26 cellular contexts compared by ENCODE assay signal in genomic region chr2:143063612-143064200, GRCh38.
DNase-seq lines count a peak whose midpoint lies in the region; ATAC-seq, FAIRE-seq and TF ChIP-seq lines count a peak whose summit lies in the region.
"Had no signal": no experiment of that assay in that cellular context is flagged by ENCODE, and none has a peak within 500 bp of the region (broad histone marks: within the 10 kb centered on the region; RNA-seq: fewer than 3 reads in every experiment).

No MANE protein-coding gene starts in this region.

- H3K4me1 Mint-ChIP-seq in CD14-positive monocyte = peaks cover 9% of the 10 kb centered on the region

- CTCF ChIA-PET in A549 (lab: Yijun Ruan, JAX) (interaction anchor here (1.2 kb wide), 1 partner anchor 29 kb away, joined by 3 read pairs; no protein-coding TSS in a partner anchor), K562 (lab: Yijun Ruan, JAX; ENCODE audit: low intra/inter-chr PET ratio) (no interaction called here)

- H3K9ac ChIP-seq in K562 (ENCODE audit: insufficient read depth in 1 of 2, low read depth in 2 of 2, low read length in 2 of 2) = no peak overlapping the region
- no peak overlapping the region for H3K9ac ChIP-seq in liver (ENCODE audit: low read depth in 1 of 2, low read length in 2 of 2)
- H3K9ac ChIP-seq: BLaER1 treated with 17β-estradiol and CSF1 and Interleukin-3, amounts not matched to agents 10 nM and 100 nM had no signal

- H3K4me1 ChIP-seq in A549 (0 out of 3 replicates have a peak, but pooled peaks cover 5% of the 10 kb centered on the region), K562 (replicated peaks in 1 of 2; ENCODE audit: control insufficient read depth in 2 of 2, insufficient read depth in 2 of 2, low read length in 2 of 2) (no peaks in the 10 kb centered on the region), liver (ENCODE audit: control insufficient read depth in 4 of 4, insufficient read depth in 4 of 4, low read length in 3 of 4) (no peaks in the 10 kb centered on the region)

- no peak for TF ChIP-seq EP300 in A549 (IDR thresholded peaks at IDR 0.05)
- no peak for TF ChIP-seq EP300 in K562 (IDR thresholded peaks at IDR 0.05; ENCODE audit: low read length)

- H3K4me3 Mint-ChIP-seq in CD14-positive monocyte = no peak overlapping the region
- H3K4me3 Mint-ChIP-seq: B cell; CD4-positive, alpha-beta memory T cell; CD4-positive, CD25-positive, alpha-beta regulatory T cell; CD8-positive, alpha-beta memory T cell had no signal

- TF ChIP-seq POLR2A in A549 (IDR thresholded peaks at IDR 0.05; ENCODE audit: low read length) (no peak), K562 (conservative IDR thresholded peaks at IDR 0.05) (no peak)

- intact Hi-C loops in K562 (cut with micrococcal nuclease) (no loop called here), CD14-positive monocyte (cut with micrococcal nuclease) (no loop called here)

- WGBS in A549 (ENCODE audit: missing lambda C conversion rate) = 3% methylated on average over 1 of the region's 1 CpG
- 0% methylated on average over 1 of the region's 1 CpG for WGBS in K562 (ENCODE audit: insufficient coverage, low coverage, missing lambda C conversion rate)
- 51% methylated on average over 1 of the region's 1 CpG for WGBS in liver

- no peak overlapping the region for H3K27ac Mint-ChIP-seq in CD14-positive monocyte
- H3K27ac Mint-ChIP-seq: B cell; CD4-positive, alpha-beta memory T cell; CD4-positive, CD25-positive, alpha-beta regulatory T cell; CD8-positive, alpha-beta memory T cell had no signal

- no peaks in the 10 kb centered on the region for H3K79me2 ChIP-seq in K562 (ENCODE audit: control insufficient read depth, insufficient read depth, low read length)

- H3K27me3 ChIP-seq in K562 (ENCODE audit: control insufficient read depth in 2 of 2, insufficient read depth in 2 of 2, low read length in 2 of 2) (no peaks in the 10 kb centered on the region), liver (ENCODE audit: control insufficient read depth in 4 of 4, insufficient read depth in 4 of 4, low read length in 3 of 4) (no peaks in the 10 kb centered on the region)
- H3K27me3 ChIP-seq: BLaER1 treated with 17β-estradiol and CSF1 and Interleukin-3, amounts not matched to agents 10 nM and 100 nM had no signal

- H4K20me1 ChIP-seq in K562 (replicated peaks; ENCODE audit: control insufficient read depth, insufficient read depth, low read length) = no peaks in the 10 kb centered on the region
- H4K20me1 ChIP-seq: BLaER1 treated with 17β-estradiol and CSF1 and Interleukin-3, amounts not matched to agents 10 nM and 100 nM had no signal

- TF ChIP-seq CTCF in A549 (IDR thresholded peaks at IDR 0.05) = no peak
- TF ChIP-seq CTCF in K562 (IDR thresholded peaks at IDR 0.05 in 2 of 3, conservative IDR thresholded peaks at IDR 0.05 in 1 of 3; ENCODE audit: insufficient read depth in 2 of 3, low read depth in 1 of 3, low read length in 3 of 3) = no peak
- no peak for TF ChIP-seq CTCF in liver (IDR thresholded peaks at IDR 0.05; ENCODE audit: low read depth, low read length, missing input control)
- TF ChIP-seq CTCF in CD14-positive monocyte (IDR thresholded peaks at IDR 0.05) = no peak

- peaks cover 3 to 15% (median 5%) of the 10 kb centered on the region in 7 donors for H3K9me3 Mint-ChIP-seq in CD14-positive monocyte

- no peak for DNase-seq in A549 (ENCODE audit: low read depth in 1 of 2, low spot score in 1 of 2)
- DNase-seq in K562 (ENCODE audit: extremely low read depth in 1 of 4, low spot score in 3 of 4) = no peak
- DNase-seq in NOMO-1 treated with DMSO at 0.1 percent for 48 hours (lab: John Stamatoyannopoulos, UW; ENCODE audit: unreplicated experiment) = no peak
- no peak for DNase-seq in CD14-positive monocyte (ENCODE audit: low spot score)
- DNase-seq: 8988T; AML-193; CD4-positive, alpha-beta memory T cell; CD4-positive, CD25-positive, alpha-beta regulatory T cell; CD8-positive, alpha-beta memory T cell; COR-L47; DMS 273 treated with DMSO at 0.1 percent for 48 hours; DMS153; DMS53; DMS79; DND-41; EL; GDM1 had no signal

- no TSS peak for BruUV-seq in K562 (replicated peaks; lab: Mats Ljungman, UMichigan)

- no peak overlapping the region for H2AFZ ChIP-seq in K562 (ENCODE audit: low read depth, low read length)

- H3K27ac ChIP-seq in A549 (no peak overlapping the region), K562 (ENCODE audit: extremely low read depth, low read depth, low read length) (no peak overlapping the region), liver (ENCODE audit: low read depth in 1 of 2, low read length in 2 of 2) (no peak overlapping the region)
- H3K27ac ChIP-seq: BLaER1 treated with 17β-estradiol and CSF1 and Interleukin-3, amounts not matched to agents 10 nM and 100 nM; C4-2B had no signal

- H3K36me3 ChIP-seq in K562 (ENCODE audit: control insufficient read depth, insufficient read depth, low read length) (no peaks in the 10 kb centered on the region), liver (ENCODE audit: control insufficient read depth in 4 of 4, insufficient read depth in 3 of 4, low read depth in 1 of 4, low read length in 3 of 4) (no peaks in the 10 kb centered on the region)
- H3K36me3 ChIP-seq: BLaER1 treated with 17β-estradiol and CSF1 and Interleukin-3, amounts not matched to agents 10 nM and 100 nM had no signal

- in situ Hi-C loops in K562 (cut with MboI) = no loop called here

- TF ChIP-seq RAD21 in A549 (conservative IDR thresholded peaks at IDR 0.05 in 1 of 2, IDR thresholded peaks at IDR 0.05 in 1 of 2) (no peak), K562 (CRISPR knock-in tag; conservative IDR thresholded peaks at IDR 0.05 in 1 of 2, IDR thresholded peaks at IDR 0.05 in 1 of 2) (no peak), liver (IDR thresholded peaks at IDR 0.05) (no peak)

- H3K36me3 Mint-ChIP-seq in CD14-positive monocyte = no peaks in the 10 kb centered on the region

- H3K9me3 ChIP-seq in A549 (no peaks in the 10 kb centered on the region), K562 (replicated peaks; ENCODE audit: control insufficient read depth, insufficient read depth, low read depth, low read length) (no peaks in the 10 kb centered on the region), liver (ENCODE audit: control insufficient read depth in 4 of 4, low read length in 3 of 4) (no peaks in the 10 kb centered on the region)

- no peaks in the 10 kb centered on the region for H3K27me3 Mint-ChIP-seq in CD14-positive monocyte (ENCODE audit: low read depth in 3 of 3)
- H3K27me3 Mint-ChIP-seq: CD8-positive, alpha-beta memory T cell had no signal

- H3K9me1 ChIP-seq in K562 (ENCODE audit: control insufficient read depth, insufficient read depth, low read length) = no peaks in the 10 kb centered on the region

- H3K4me2 ChIP-seq in A549 = no peak overlapping the region
- no peak overlapping the region for H3K4me2 ChIP-seq in K562 (ENCODE audit: insufficient read depth, low read length)
- H3K4me2 ChIP-seq: BLaER1 treated with 17β-estradiol and CSF1 and Interleukin-3, amounts not matched to agents 10 nM and 100 nM had no signal

- no peak for ATAC-seq in A549
- ATAC-seq in K562 = no peak
- ATAC-seq in GM19328 (IDR thresholded peaks at IDR 0.05; ENCODE audit: unreplicated experiment) = no peak
- ATAC-seq: GM12878 had no signal

- no peak overlapping the region for H3K4me3 ChIP-seq in A549
- H3K4me3 ChIP-seq in K562 = no peak overlapping the region
- no peak overlapping the region for H3K4me3 ChIP-seq in liver (ENCODE audit: low read depth in 1 of 3, low read length in 3 of 3)
- H3K4me3 ChIP-seq: BLaER1 treated with 17β-estradiol and CSF1 and Interleukin-3, amounts not matched to agents 10 nM and 100 nM; GM12878 had no signal

- POLR2A ChIA-PET in A549 (lab: Yijun Ruan, JAX) = no interaction called here
- POLR2A ChIA-PET in K562 (lab: Yijun Ruan, JAX) = no interaction called here

- FAIRE-seq in A549 (lab: Jason Lieb, UNC) (no peak), K562 (lab: Jason Lieb, UNC) (no peak), colon (lab: Jason Lieb, UNC) (peak; percentile 72)
- FAIRE-seq: GM12878, GM12892, GM18507 had no signal

TF ChIP-seq in A549, 52 proteins besides CTCF, POLR2A, EP300 and RAD21:
- no peak for TF ChIP-seq TFCP2L1 (CRISPR knock-in tag; IDR thresholded peaks at IDR 0.05)
- TF ChIP-seq, protein P1, sequence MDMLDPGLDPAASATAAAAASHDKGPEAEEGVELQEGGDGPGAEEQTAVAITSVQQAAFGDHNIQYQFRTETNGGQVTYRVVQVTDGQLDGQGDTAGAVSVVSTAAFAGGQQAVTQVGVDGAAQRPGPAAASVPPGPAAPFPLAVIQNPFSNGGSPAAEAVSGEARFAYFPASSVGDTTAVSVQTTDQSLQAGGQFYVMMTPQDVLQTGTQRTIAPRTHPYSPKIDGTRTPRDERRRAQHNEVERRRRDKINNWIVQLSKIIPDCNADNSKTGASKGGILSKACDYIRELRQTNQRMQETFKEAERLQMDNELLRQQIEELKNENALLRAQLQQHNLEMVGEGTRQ (IDR thresholded peaks at IDR 0.05) = 0 out of 2 replicates have a peak, but pooled peaks have one; percentile 16

TF ChIP-seq in K562, 482 proteins besides CTCF, POLR2A, EP300 and RAD21 (continues in another document):
- TF ChIP-seq FOXM1 (IDR thresholded peaks at IDR 0.05; ENCODE audit: low read depth) = no peak
- no peak for TF ChIP-seq FOXM1 (CRISPR knock-in tag; IDR thresholded peaks at IDR 0.05; ENCODE audit: low read depth)
- TF ChIP-seq ZNF165 (CRISPR knock-in tag; IDR thresholded peaks at IDR 0.05; ENCODE audit: borderline replicate concordance) = no peak
- TF ChIP-seq RBM25 (IDR thresholded peaks at IDR 0.05; ENCODE audit: low read depth, low read length, severe bottlenecking) = no peak
- no peak for TF ChIP-seq TSC22D4 (tag; IDR thresholded peaks at IDR 0.05)
- no peak for TF ChIP-seq SP1 (CRISPR knock-in tag; IDR thresholded peaks at IDR 0.05)

TF ChIP-seq in liver, 16 proteins besides CTCF, POLR2A, EP300 and RAD21:
- no peak for TF ChIP-seq GABPA (IDR thresholded peaks at IDR 0.05 in 1 of 2, conservative IDR thresholded peaks at IDR 0.05 in 1 of 2)
- peak; percentile 14 for TF ChIP-seq TAF1 (conservative IDR thresholded peaks at IDR 0.05)
- TF ChIP-seq HNF4G (IDR thresholded peaks at IDR 0.05) = no peak
- no peak for TF ChIP-seq EGR1 (IDR thresholded peaks at IDR 0.05; ENCODE audit: low read depth in 2 of 2)
- no peak for TF ChIP-seq NR2F2 (IDR thresholded peaks at IDR 0.05)
